20 cellular contexts compared by ENCODE assay signal in genomic region chr2:107001964-107002696, GRCh38.
DNase-seq lines count a peak whose midpoint lies in the region; ATAC-seq and TF ChIP-seq lines count a peak whose summit lies in the region.
"Had no signal": no experiment of that assay in that cellular context is flagged by ENCODE, and none has a peak within 500 bp of the region (broad histone marks: within the 10 kb centered on the region; RNA-seq: fewer than 3 reads in every experiment).

No MANE protein-coding gene starts in this region.

- no peaks in the 10 kb centered on the region for H3K36me3 ChIP-seq in PC-3 (ENCODE audit: low read depth, low read length)
- H3K36me3 ChIP-seq: BLaER1, neural progenitor cell had no signal

- no peaks in the 10 kb centered on the region for H3K9me3 Mint-ChIP-seq in osteocyte (ENCODE audit: unreplicated experiment)
- H3K9me3 Mint-ChIP-seq: activated naive CD8-positive, alpha-beta T cell treated with anti-CD3 and anti-CD28 coated beads, Interleukin-2, amount 10 ng/mL, durations not matched to agents 7 days and 5 days; activated T-cell treated with anti-CD3 and anti-CD28 coated beads, Interleukin-2, amount 50 U/mL, for 4 hours; IgD-negative memory B cell had no signal

- H3K27ac ChIP-seq in PC-3 (ENCODE audit: low read length), result peak overlapping the region; percentile 99
- H3K27ac ChIP-seq: BLaER1, neural progenitor cell had no signal

- H3K4me1 ChIP-seq in PC-3 (ENCODE audit: insufficient read depth, low read length), result peaks cover 70% of the 10 kb centered on the region

- ATAC-seq in PC-3, result peak; percentile 78
- ATAC-seq: activated T-cell treated with anti-CD3 and anti-CD28 coated beads, Interleukin-2, amount 50 U/mL, for 4 hours; right cardiac atrium had no signal

- intact Hi-C loops in PC-3 (cut with micrococcal nuclease), result loop anchor here (1.0 kb wide), 1 partner anchor 23 kb away; no protein-coding TSS in a partner anchor

- H3K27me3 ChIP-seq in PC-3 (ENCODE audit: low read length), result no peaks in the 10 kb centered on the region
- H3K27me3 ChIP-seq: BLaER1, neural progenitor cell had no signal

- POLR2A ChIA-PET in PC-3 (lab: Charles Lee; ENCODE audit: unreplicated experiment), result interaction anchor here (0.5 to 1.1 kb wide), 5 partner anchors 12 to 1603 kb away, joined by 3 read pairs; no protein-coding TSS in a partner anchor

- no peaks in the 10 kb centered on the region for H4K20me1 ChIP-seq in PC-3 (ENCODE audit: low read length)
- H4K20me1 ChIP-seq: BLaER1 had no signal

- no peaks in the 10 kb centered on the region for H3K36me3 Mint-ChIP-seq in osteocyte (ENCODE audit: unreplicated experiment)
- H3K36me3 Mint-ChIP-seq: activated naive CD8-positive, alpha-beta T cell treated with anti-CD3 and anti-CD28 coated beads, Interleukin-2, amount 10 ng/mL, durations not matched to agents 7 days and 5 days; IgD-negative memory B cell; neural progenitor cell had no signal

- TF ChIP-seq CTCF in PC-3 (conservative IDR thresholded peaks at IDR 0.05; ENCODE audit: low read depth, low read length), result no peak
- TF ChIP-seq CTCF in osteocyte (IDR thresholded peaks at IDR 0.05), result no peak

- BruUV-seq in PC-3 (replicated peaks; lab: Mats Ljungman, UMichigan), result TSS peak; percentile 70

- peaks cover 18% of the 10 kb centered on the region for H3F3A ChIP-seq in PC-3 (ENCODE audit: low read length, unreplicated experiment)

- H3K4me1 Mint-ChIP-seq in osteocyte (ENCODE audit: unreplicated experiment), result peaks cover 34% of the 10 kb centered on the region
- H3K4me1 Mint-ChIP-seq: activated naive CD8-positive, alpha-beta T cell treated with anti-CD3 and anti-CD28 coated beads, Interleukin-2, amount 10 ng/mL, durations not matched to agents 7 days and 5 days; IgD-negative memory B cell had no signal

- peak overlapping the region; percentile 83 for H3K27ac Mint-ChIP-seq in osteocyte (ENCODE audit: unreplicated experiment)
- H3K27ac Mint-ChIP-seq: activated naive CD8-positive, alpha-beta T cell treated with anti-CD3 and anti-CD28 coated beads, Interleukin-2, amount 10 ng/mL, durations not matched to agents 7 days and 5 days; IgD-negative memory B cell; neural progenitor cell had no signal

- CTCF ChIA-PET in PC-3 (lab: Charles Lee), result interaction anchor here (0.5 to 1.0 kb wide), 2 partner anchors 115 to 633 kb away, joined by 3 to 5 read pairs; no protein-coding TSS in a partner anchor

- H3K9me2 ChIP-seq in PC-3 (replicated peaks; ENCODE audit: low read length), result no peaks in the 10 kb centered on the region

- no peaks in the 10 kb centered on the region for H3K79me2 ChIP-seq in PC-3 (ENCODE audit: low read length)

- peak overlapping the region; percentile 87 for H3K9ac ChIP-seq in PC-3 (ENCODE audit: low read length)
- H3K9ac ChIP-seq: BLaER1, neural progenitor cell had no signal

- peak overlapping the region; percentile 66 for H3K4me2 ChIP-seq in PC-3 (ENCODE audit: low read length)
- H3K4me2 ChIP-seq: BLaER1, neural progenitor cell had no signal

- DNase-seq in EH (ENCODE audit: low read depth), result peak; percentile 86
- DNase-seq in PC-3, result peak; percentile 95
- DNase-seq in dedifferentiated amniotic fluid mesenchymal stem cell (ENCODE audit: extremely low spot score), result peak; percentile 23
- no peak for DNase-seq in osteocyte (ENCODE audit: extremely low spot score, unreplicated experiment)
- no peak for DNase-seq in activated gamma-delta T cell (lab: John Stamatoyannopoulos, UW)
- DNase-seq in Ammon's horn (ENCODE audit: low spot score), result no peak
- DNase-seq in activated naive CD4-positive, alpha-beta T cell treated with Interleukin-2 at 50 U/mL for 16 hours, result no peak
- DNase-seq in islet precursor cell, result no peak
- DNase-seq: activated CD4-positive, alpha-beta T cell treated with anti-CD3 and anti-CD28 coated beads, Interleukin-2, amount 50 U/mL, for 4 hours; activated naive CD8-positive, alpha-beta T cell treated with anti-CD3 and anti-CD28 coated beads, Interleukin-2, amount 10 ng/mL, durations not matched to agents 7 days and 5 days; activated T-cell treated with anti-CD3 and anti-CD28 coated beads, Interleukin-2, amount 50 U/mL, for 4 hours; DMS79; glutamatergic neuron; NCI-H2081; right cardiac atrium; stimulated activated CD4-positive, alpha-beta T cell treated with anti-CD3 and anti-CD28 coated beads, Interleukin-2, amount 100 ng/mL, for 24 hours; substantia nigra had no signal

- no peak overlapping the region for H3K4me3 Mint-ChIP-seq in osteocyte (ENCODE audit: unreplicated experiment)
- H3K4me3 Mint-ChIP-seq: activated naive CD8-positive, alpha-beta T cell treated with anti-CD3 and anti-CD28 coated beads, Interleukin-2, amount 10 ng/mL, durations not matched to agents 7 days and 5 days; activated T-cell treated with anti-CD3 and anti-CD28 coated beads, Interleukin-2, amount 50 U/mL, for 4 hours; IgD-negative memory B cell; neural progenitor cell had no signal

- H3K27me3 Mint-ChIP-seq in osteocyte (ENCODE audit: unreplicated experiment), result no peaks in the 10 kb centered on the region
- H3K27me3 Mint-ChIP-seq: activated naive CD8-positive, alpha-beta T cell treated with anti-CD3 and anti-CD28 coated beads, Interleukin-2, amount 10 ng/mL, durations not matched to agents 7 days and 5 days; IgD-negative memory B cell had no signal

- peak overlapping the region; percentile 14; the same call in 1 of the 2 replicates for H3K4me3 ChIP-seq in PC-3 (ENCODE audit: low read length)
- H3K4me3 ChIP-seq: BLaER1, neural progenitor cell had no signal

- no peak overlapping the region for H2AFZ ChIP-seq in PC-3 (ENCODE audit: low read length)
- H2AFZ ChIP-seq: neural progenitor cell had no signal

- no peaks in the 10 kb centered on the region for H3K9me3 ChIP-seq in PC-3 (ENCODE audit: low read length)

Comparison
In these comparisons a context has a peak if more than half of its experiments do, and no peak if none do; other contexts are left out.
1. DNase-seq: peak in EH (single experiment), PC-3 (single experiment) and dedifferentiated amniotic fluid mesenchymal stem cell (single experiment); none in osteocyte (single experiment), activated gamma-delta T cell (single experiment), Ammon's horn (single experiment), activated naive CD4-positive, alpha-beta T cell treated with Interleukin-2 at 50 U/mL for 16 hours (single experiment) and islet precursor cell (single experiment).